In genomic region chr4:158811704-158812103, GRCh38 we compare ENCODE assay signal across 8 cellular contexts. TPM values are rescaled to one million over a fixed set of nuclear protein-coding genes. Genes with fewer than 3 reads are reported as not detected.
DNase-seq lines count a peak whose midpoint lies in the region; ATAC-seq lines count a peak whose summit lies in the region.

No MANE protein-coding gene starts in this region.

- H3K9me3 Mint-ChIP-seq in stimulated activated naive CD8-positive, alpha-beta T cell treated with anti-CD3 and anti-CD28 coated beads, Interleukin-15, amount 100 ng/mL, for 72 hours, result no peaks in the 10 kb centered on the region

- peak overlapping the region; percentile 76 to 86 for H3K27ac Mint-ChIP-seq in stimulated activated naive CD8-positive, alpha-beta T cell treated with anti-CD3 and anti-CD28 coated beads, Interleukin-15, amount 100 ng/mL, for 72 hours

- ATAC-seq in left cardiac atrium (peak; percentile 11 to 47), HG03565 (IDR thresholded peaks at IDR 0.05; ENCODE audit: unreplicated experiment) (no peak)
- ATAC-seq in stimulated activated naive CD8-positive, alpha-beta T cell treated with anti-CD3 and anti-CD28 coated beads, Interleukin-15, amount 100 ng/mL, for 72 hours, result peak; percentile 36

- H3K4me1 Mint-ChIP-seq in stimulated activated naive CD8-positive, alpha-beta T cell treated with anti-CD3 and anti-CD28 coated beads, Interleukin-15, amount 100 ng/mL, for 72 hours, result peaks cover 40% of the 10 kb centered on the region

- no peaks in the 10 kb centered on the region for H3K27me3 Mint-ChIP-seq in stimulated activated naive CD8-positive, alpha-beta T cell treated with anti-CD3 and anti-CD28 coated beads, Interleukin-15, amount 100 ng/mL, for 72 hours

- DNase-seq in stimulated activated CD4-positive, alpha-beta T cell treated with anti-CD3 and anti-CD28 coated beads, Interleukin-15, amount 100 ng/mL, for 24 hours, result peak; percentile 24
- DNase-seq in stimulated activated CD4-positive, alpha-beta T cell treated with anti-CD3 and anti-CD28 coated beads, Interleukin-2, amount 100 ng/mL, for 24 hours, result no peak
- DNase-seq in SKM-1 (lab: John Stamatoyannopoulos, UW; ENCODE audit: unreplicated experiment) (peak; percentile 87), left cardiac atrium (peak; percentile 47), dedifferentiated amniotic fluid mesenchymal stem cell (ENCODE audit: extremely low spot score) (no peak), middle frontal gyrus (ENCODE audit: extremely low spot score, low spot score) (no peak)
- DNase-seq in stimulated activated naive CD8-positive, alpha-beta T cell treated with anti-CD3 and anti-CD28 coated beads, Interleukin-15, amount 100 ng/mL, for 72 hours, result no peak

- H3K4me3 Mint-ChIP-seq in stimulated activated naive CD8-positive, alpha-beta T cell treated with anti-CD3 and anti-CD28 coated beads, Interleukin-15, amount 100 ng/mL, for 72 hours, result peak overlapping the region; percentile 59 to 65

- intact Hi-C loops in left cardiac atrium (cut with DNase I), result loop anchor here in 1 of 2 donors (5.0 kb wide), 1 partner anchor 44 kb away; the partner anchor contains the start of gene FNIP2

RNA-seq across cellular contexts. Expression of gene FNIP2, which starts 42.9 kb away (rescaled TPM):
- 10 to 100 TPM; 40.6 to 55.3 TPM for total RNA-seq in left cardiac atrium

Comparison
In these comparisons a context has a peak if more than half of its experiments do, and no peak if none do; other contexts are left out.
1. DNase-seq: peak in stimulated activated CD4-positive, alpha-beta T cell treated with anti-CD3 and anti-CD28 coated beads, Interleukin-15, amount 100 ng/mL, for 24 hours (single experiment), SKM-1 (single experiment) and left cardiac atrium (single experiment); none in stimulated activated CD4-positive, alpha-beta T cell treated with anti-CD3 and anti-CD28 coated beads, Interleukin-2, amount 100 ng/mL, for 24 hours (0 of 2), stimulated activated naive CD8-positive, alpha-beta T cell treated with anti-CD3 and anti-CD28 coated beads, Interleukin-15, amount 100 ng/mL, for 72 hours (0 of 2), dedifferentiated amniotic fluid mesenchymal stem cell (single experiment) and middle frontal gyrus (single experiment).